27 cellular contexts compared by ENCODE assay signal in the genomic region with DNA sequence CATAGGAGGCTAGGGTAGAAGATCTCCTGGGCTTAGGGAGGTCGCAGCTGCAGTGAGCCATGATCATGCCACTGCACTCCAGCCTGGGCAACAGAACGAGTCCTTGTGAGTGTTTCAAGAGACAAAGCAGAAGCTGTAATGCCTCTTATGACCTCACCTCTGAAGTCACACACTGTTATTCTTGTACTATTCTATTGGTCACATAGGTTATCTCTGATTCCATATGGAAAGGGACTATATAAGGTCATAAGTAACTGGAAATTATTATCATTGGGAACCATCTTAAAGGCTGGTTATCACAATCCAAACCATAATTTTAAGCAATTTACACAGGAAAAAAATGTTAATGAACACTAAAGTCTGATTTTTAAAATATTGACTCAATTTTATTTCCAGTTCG.
"Had no signal": no experiment of that assay in that cellular context is flagged by ENCODE, and none has a peak within 500 bp of the region (broad histone marks: within the 10 kb centered on the region; RNA-seq: fewer than 3 reads in every experiment).

No MANE protein-coding gene starts in this region.

- FAIRE-seq: keratinocyte, pancreas had no signal

- H3K9me3 ChIP-seq: lower lobe of right lung, pancreas, right atrium auricular region, right lobe of liver, testis, thyroid gland, transverse colon, vagina had no signal

- DNase-seq: hippocampal formation; kidney glomerular epithelial cell; left cardiac atrium; left lung; lower lobe of right lung; mammary epithelial cell; mesenchymal stem cell; naive thymus-derived CD8-positive, alpha-beta T cell; nucleus accumbens; pancreas; posterior cingulate gyrus; right lobe of liver; stimulated activated CD4-positive, alpha-beta T cell treated with anti-CD3 and anti-CD28 coated beads, Interleukin-12 subunit alpha, Interleukin-12 subunit beta, amount 100 ng/mL, for 4 hours; stimulated activated CD4-positive, alpha-beta T cell treated with anti-CD3 and anti-CD28 coated beads, Interleukin-15, amount 100 ng/mL, for 24 hours; stimulated activated CD4-positive, alpha-beta T cell treated with anti-CD3 and anti-CD28 coated beads, Interleukin-2, amount 100 ng/mL, for 24 hours; stimulated activated CD4-positive, alpha-beta T cell treated with anti-CD3 and anti-CD28 coated beads, Interleukin-4, amount 100 ng/mL, for 1 hour; stimulated activated naive B cell treated with anti-CD40 and anti-IgM and Interleukin-4, amounts not matched to agents 10 μg/mL and 1 μg/mL and 100 μg/mL, for 72 hours; stimulated activated naive CD8-positive, alpha-beta T cell treated with anti-CD3 and anti-CD28 coated beads, Interleukin-15, Interleukin-2, amounts not matched to agents 100 U/mL and 50 U/mL, for 24 hours; stomach; testis; thyroid gland; transverse colon; upper lobe of left lung had no signal

- H3K36me3 ChIP-seq: left lung, lower lobe of right lung, pancreas, right atrium auricular region, right lobe of liver, stomach, thyroid gland, transverse colon, upper lobe of left lung, vagina had no signal

- ATAC-seq: left cardiac atrium; left lung; lower lobe of right lung; naive thymus-derived CD8-positive, alpha-beta T cell; pancreas; right lobe of liver; stimulated activated naive B cell treated with anti-CD40 and anti-IgM and Interleukin-4, amounts not matched to agents 10 μg/mL and 1 μg/mL and 100 μg/mL, for 72 hours; stimulated activated naive CD8-positive, alpha-beta T cell treated with anti-CD3 and anti-CD28 coated beads, Interleukin-15, Interleukin-2, amounts not matched to agents 100 U/mL and 50 U/mL, for 24 hours had no signal

- H3K27ac ChIP-seq: left lung, lower lobe of right lung, pancreas, right atrium auricular region, right lobe of liver, skin epidermis, stomach, testis, thyroid gland, transverse colon, upper lobe of left lung, vagina had no signal

- H3K4me3 ChIP-seq: left lung, lower lobe of right lung, pancreas, right atrium auricular region, right lobe of liver, skin epidermis, stomach, testis, thyroid gland, transverse colon, upper lobe of left lung, vagina had no signal

- H3K27me3 ChIP-seq: left lung, pancreas, right atrium auricular region, right lobe of liver, stomach, testis, thyroid gland, transverse colon, upper lobe of left lung, vagina had no signal

- H3K4me1 ChIP-seq: left lung, lower lobe of right lung, pancreas, right atrium auricular region, right lobe of liver, stomach, testis, thyroid gland, transverse colon, upper lobe of left lung, vagina had no signal
